19 cellular contexts compared by ENCODE assay signal in the genomic region with DNA sequence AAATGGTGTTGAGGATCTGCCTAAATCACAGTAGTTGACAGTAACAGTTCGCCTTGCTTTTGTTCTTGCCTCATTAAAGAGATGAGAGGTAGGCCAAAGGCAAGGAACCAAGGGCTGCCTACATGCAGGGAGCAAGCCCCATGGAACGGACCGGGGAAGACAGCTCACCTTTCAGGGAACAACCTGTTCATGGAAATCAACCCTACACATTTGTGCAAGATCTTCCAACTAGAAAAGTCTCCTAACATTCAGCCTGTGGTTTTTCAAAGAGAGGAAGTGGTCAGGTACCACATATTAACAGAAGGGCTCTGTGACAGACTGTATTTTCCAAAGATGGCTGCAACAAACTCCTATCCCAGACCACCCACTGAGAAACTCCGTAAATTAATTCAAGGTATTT.
A peak's percentile ranks its signal among the peaks of the same experiment; 100 is the strongest.
DNase-seq lines count a peak whose midpoint lies in the region; ATAC-seq, FAIRE-seq and TF ChIP-seq lines count a peak whose summit lies in the region.
"Had no signal": no experiment of that assay in that cellular context is flagged by ENCODE, and none has a peak within 500 bp of the region (broad histone marks: within the 10 kb centered on the region; RNA-seq: fewer than 3 reads in every experiment).

No MANE protein-coding gene starts in this region.

- TF ChIP-seq RAD21 in GM12878 (IDR thresholded peaks at IDR 0.05; ENCODE audit: insufficient read depth, low read depth, low read length), result no peak

- H3K4me2 ChIP-seq in GM12878 (ENCODE audit: control insufficient read depth, insufficient read depth), result no peak overlapping the region
- no peak overlapping the region for H3K4me2 ChIP-seq in Karpas-422 (ENCODE audit: low read depth, low read length, poor library complexity, severe bottlenecking)

- no TSS peak for BruUV-seq in GM12878 (replicated peaks; lab: Mats Ljungman, UMichigan)

- DNase-seq in GF-D8 (lab: John Stamatoyannopoulos, UW) (peak; percentile 47), HT1080 (ENCODE audit: low read depth) (peak; percentile 13), NOMO-1 treated with dmso at 0.1 percent for 144 hours (lab: John Stamatoyannopoulos, UW; ENCODE audit: unreplicated experiment) (peak; percentile 30), GM12878 (ENCODE audit: low read depth, low spot score) (no peak), Karpas-422 (no peak), AG08396 (ENCODE audit: low spot score) (no peak), foreskin melanocyte (no peak)
- DNase-seq: activated CD8-positive, alpha-beta memory T cell treated with anti-CD3 and anti-CD28 coated beads for 24 hours; adrenal gland; Calu3; foreskin keratinocyte; H7; mesenchymal stem cell; NCI-H146; NCI-H82; stimulated activated CD4-positive, alpha-beta T cell treated with anti-CD3 and anti-CD28 coated beads, Interleukin-2, amount 100 ng/mL, for 48 hours; upper lobe of right lung had no signal

- WGBS in GM12878 (ENCODE audit: insufficient coverage, insufficient replicate concordance, low lambda C conversion rate, missing lambda C conversion rate), result 33% methylated on average over 4 of the region's 4 CpGs

- no peak overlapping the region for H3K9ac ChIP-seq in GM12878 (ENCODE audit: control insufficient read depth, insufficient read depth, low read length)
- H3K9ac ChIP-seq in Karpas-422 (ENCODE audit: low read length), result no peak overlapping the region

- H3K4me3 ChIP-seq in GM12878 (no peak overlapping the region), Karpas-422 (ENCODE audit: low read length) (no peak overlapping the region)
- H3K4me3 ChIP-seq: adrenal gland, cardiac muscle cell, upper lobe of right lung had no signal

- no peaks in the 10 kb centered on the region for H3K36me3 ChIP-seq in GM12878 (ENCODE audit: control insufficient read depth in 2 of 2, insufficient read depth in 2 of 2, low read length in 1 of 2)
- no peaks in the 10 kb centered on the region for H3K36me3 ChIP-seq in Karpas-422 (ENCODE audit: insufficient read depth, low read length)
- H3K36me3 ChIP-seq: adrenal gland, cardiac muscle cell, upper lobe of right lung had no signal

- H3K9me3 ChIP-seq in GM12878 (replicated peaks; ENCODE audit: control insufficient read depth, insufficient read depth, low read length), result no peaks in the 10 kb centered on the region; the same call in 2 of the 3 replicates
- H3K9me3 ChIP-seq in Karpas-422 (ENCODE audit: low read length), result peaks cover 7% of the 10 kb centered on the region
- H3K9me3 ChIP-seq: adrenal gland, upper lobe of right lung had no signal

- no peak for TF ChIP-seq CTCF in GM12878 (IDR thresholded peaks at IDR 0.05 in 2 of 3, conservative IDR thresholded peaks at IDR 0.05 in 1 of 3; ENCODE audit: control insufficient read depth in 2 of 3, extremely low read depth in 1 of 3, insufficient read depth in 1 of 3, low read depth in 3 of 3, low read length in 3 of 3)

- ATAC-seq in GM12878, result peak; percentile 59
- ATAC-seq: foreskin keratinocyte, upper lobe of right lung had no signal

- no peak overlapping the region for H3K27ac ChIP-seq in GM12878 (ENCODE audit: control insufficient read depth, insufficient read depth)
- no peak overlapping the region for H3K27ac ChIP-seq in Karpas-422 (ENCODE audit: low read length)
- H3K27ac ChIP-seq: adrenal gland, cardiac muscle cell, epithelial cell of prostate, foreskin keratinocyte, upper lobe of right lung had no signal

- H2AFZ ChIP-seq in GM12878 (ENCODE audit: control insufficient read depth, low read depth, low read length) (no peak overlapping the region), Karpas-422 (ENCODE audit: low read length) (no peak overlapping the region)

- no peak for TF ChIP-seq POLR2A in GM12878 (IDR thresholded peaks at IDR 0.05; ENCODE audit: low read depth, low read length)

- no peak for FAIRE-seq in GM12878 (lab: Jason Lieb, UNC)

- SMC1A ChIA-PET in GM12878 (lab: Charles Lee; ENCODE audit: uncharacterized antibody, unreplicated experiment), result interaction anchor here (3.9 kb wide), 1 partner anchor 11 kb away, joined by 15 read pairs; no protein-coding TSS in a partner anchor

- in situ Hi-C loops in GM12878 (cut with MboI), result no loop called here

- intact Hi-C loops in GM12878 (cut with micrococcal nuclease; ENCODE audit: unreplicated experiment), result no loop called here

- POLR2A ChIA-PET in GM12878 (lab: Charles Lee), result no interaction called here

- TF ChIP-seq EP300 in GM12878 (IDR thresholded peaks at IDR 0.05; ENCODE audit: borderline replicate concordance in 1 of 2, control insufficient read depth in 1 of 2, low read depth in 2 of 2, low read length in 2 of 2), result no peak

- RAD21 ChIA-PET in GM12878 (lab: Charles Lee; ENCODE audit: unreplicated experiment), result no interaction called here

- H3K9me2 ChIP-seq in Karpas-422 (replicated peaks; ENCODE audit: insufficient read depth, low read length), result no peaks in the 10 kb centered on the region

- no peaks in the 10 kb centered on the region for H4K20me1 ChIP-seq in GM12878 (ENCODE audit: control insufficient read depth, insufficient read depth)
- H4K20me1 ChIP-seq in Karpas-422 (ENCODE audit: insufficient read depth, low read depth, low read length), result no peaks in the 10 kb centered on the region

- H3K27me3 ChIP-seq in GM12878 (replicated peaks in 1 of 2; ENCODE audit: control insufficient read depth in 2 of 2, insufficient read depth in 2 of 2, low read length in 1 of 2), result no peaks in the 10 kb centered on the region
- H3K27me3 ChIP-seq in Karpas-422 (ENCODE audit: low read length), result no peaks in the 10 kb centered on the region
- H3K27me3 ChIP-seq: adrenal gland, cardiac muscle cell, foreskin keratinocyte had no signal

- H3K4me1 ChIP-seq in GM12878 (ENCODE audit: control insufficient read depth, insufficient read depth, low read length) (no peaks in the 10 kb centered on the region), Karpas-422 (ENCODE audit: low read length) (no peaks in the 10 kb centered on the region)
- H3K4me1 ChIP-seq: foreskin keratinocyte had no signal

- CTCF ChIA-PET in GM12878 (lab: Yijun Ruan, JAX), result interaction anchor here (0.6 to 1.0 kb wide), 2 partner anchors 39 to 1062 kb away, joined by 3 read pairs; no protein-coding TSS in a partner anchor

- no peaks in the 10 kb centered on the region for H3K79me2 ChIP-seq in GM12878 (ENCODE audit: control insufficient read depth, insufficient read depth, low read length)
- H3K79me2 ChIP-seq in Karpas-422 (ENCODE audit: low read length), result no peaks in the 10 kb centered on the region

TF ChIP-seq in GM12878, 131 proteins besides CTCF, POLR2A, EP300 and RAD21 (continues in another document):
- peak; percentile 40; the same call in 1 of the 2 replicates for TF ChIP-seq MTA2 (IDR thresholded peaks at IDR 0.05; ENCODE audit: low read depth)
- TF ChIP-seq KAT2A (conservative IDR thresholded peaks at IDR 0.05; ENCODE audit: control insufficient read depth, low read depth, low read length), result no peak
- TF ChIP-seq PRDM15 (CRISPR knock-in tag; IDR thresholded peaks at IDR 0.05), result no peak
- TF ChIP-seq RELB (IDR thresholded peaks at IDR 0.05; ENCODE audit: low read depth), result peak; percentile 59; the same call in 1 of the 2 replicates
- peak; percentile 63 for TF ChIP-seq IKZF1 (conservative IDR thresholded peaks at IDR 0.05)
- TF ChIP-seq DPF2 (IDR thresholded peaks at IDR 0.05), result 0 out of 2 replicates have a peak, but pooled peaks have one; percentile 45
- TF ChIP-seq ZBED1 (IDR thresholded peaks at IDR 0.05; ENCODE audit: borderline replicate concordance), result no peak
- peak; percentile 46 for TF ChIP-seq RUNX3 (IDR thresholded peaks at IDR 0.05; ENCODE audit: low read length)
- TF ChIP-seq STAT1 (conservative IDR thresholded peaks at IDR 0.05), result no peak
- peak; percentile 84 for TF ChIP-seq SPI1 (IDR thresholded peaks at IDR 0.05; ENCODE audit: borderline replicate concordance, insufficient read depth, low read depth, low read length)
- TF ChIP-seq MYB (IDR thresholded peaks at IDR 0.05; ENCODE audit: borderline replicate concordance, low read depth, low read length), result no peak

Comparison
In these comparisons a context has a peak if more than half of its experiments do, and no peak if none do; other contexts are left out.
1. DNase-seq: peak in GF-D8 (single experiment), HT1080 (single experiment) and NOMO-1 treated with dmso at 0.1 percent for 144 hours (single experiment); none in GM12878 (single experiment), Karpas-422 (single experiment), AG08396 (single experiment) and foreskin melanocyte (single experiment).